1 cellular context compared by ENCODE assay signal in the genomic region with DNA sequence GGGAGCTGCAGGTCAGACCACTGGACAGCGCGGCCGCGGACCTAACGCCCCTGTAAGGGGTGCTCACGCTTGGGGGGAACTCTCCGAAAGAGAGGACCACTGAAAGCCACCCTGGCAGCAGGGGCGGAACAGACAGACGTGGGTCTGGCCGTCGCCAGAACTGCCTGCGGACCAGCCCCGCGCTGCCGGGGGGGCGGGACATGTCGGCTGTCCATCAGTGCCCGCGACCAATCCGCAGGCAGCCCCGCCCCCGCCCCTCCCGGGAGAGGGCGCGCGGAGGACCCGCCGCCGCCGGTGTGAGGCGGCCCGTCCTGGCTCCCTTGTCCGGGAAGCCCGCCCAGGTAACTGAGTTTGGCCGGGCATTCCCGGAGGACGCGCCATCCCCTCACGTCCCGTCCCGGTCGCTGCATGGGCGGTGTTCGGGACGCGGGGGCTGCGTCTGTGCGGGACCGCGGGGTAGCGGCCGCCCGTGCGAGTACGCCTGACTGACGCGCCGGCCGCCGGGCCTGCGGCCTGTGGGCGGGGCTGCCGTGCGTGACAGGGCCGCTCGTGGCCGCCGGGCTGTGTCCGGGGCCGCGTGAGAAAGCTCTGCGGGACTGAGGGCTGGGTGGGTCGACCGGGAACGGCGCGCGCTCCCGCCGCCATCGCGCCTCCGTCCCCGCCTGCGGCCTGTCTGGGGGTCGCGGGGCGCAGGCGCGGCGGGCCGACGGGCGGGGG.
TF ChIP-seq lines count a peak whose summit lies in the region.

No MANE protein-coding gene starts in this region.

TF ChIP-seq in HepG2, 621 proteins besides CTCF, POLR2A, EP300 and RAD21 (continued from another document and continues in another):
- TF ChIP-seq, protein P1, sequence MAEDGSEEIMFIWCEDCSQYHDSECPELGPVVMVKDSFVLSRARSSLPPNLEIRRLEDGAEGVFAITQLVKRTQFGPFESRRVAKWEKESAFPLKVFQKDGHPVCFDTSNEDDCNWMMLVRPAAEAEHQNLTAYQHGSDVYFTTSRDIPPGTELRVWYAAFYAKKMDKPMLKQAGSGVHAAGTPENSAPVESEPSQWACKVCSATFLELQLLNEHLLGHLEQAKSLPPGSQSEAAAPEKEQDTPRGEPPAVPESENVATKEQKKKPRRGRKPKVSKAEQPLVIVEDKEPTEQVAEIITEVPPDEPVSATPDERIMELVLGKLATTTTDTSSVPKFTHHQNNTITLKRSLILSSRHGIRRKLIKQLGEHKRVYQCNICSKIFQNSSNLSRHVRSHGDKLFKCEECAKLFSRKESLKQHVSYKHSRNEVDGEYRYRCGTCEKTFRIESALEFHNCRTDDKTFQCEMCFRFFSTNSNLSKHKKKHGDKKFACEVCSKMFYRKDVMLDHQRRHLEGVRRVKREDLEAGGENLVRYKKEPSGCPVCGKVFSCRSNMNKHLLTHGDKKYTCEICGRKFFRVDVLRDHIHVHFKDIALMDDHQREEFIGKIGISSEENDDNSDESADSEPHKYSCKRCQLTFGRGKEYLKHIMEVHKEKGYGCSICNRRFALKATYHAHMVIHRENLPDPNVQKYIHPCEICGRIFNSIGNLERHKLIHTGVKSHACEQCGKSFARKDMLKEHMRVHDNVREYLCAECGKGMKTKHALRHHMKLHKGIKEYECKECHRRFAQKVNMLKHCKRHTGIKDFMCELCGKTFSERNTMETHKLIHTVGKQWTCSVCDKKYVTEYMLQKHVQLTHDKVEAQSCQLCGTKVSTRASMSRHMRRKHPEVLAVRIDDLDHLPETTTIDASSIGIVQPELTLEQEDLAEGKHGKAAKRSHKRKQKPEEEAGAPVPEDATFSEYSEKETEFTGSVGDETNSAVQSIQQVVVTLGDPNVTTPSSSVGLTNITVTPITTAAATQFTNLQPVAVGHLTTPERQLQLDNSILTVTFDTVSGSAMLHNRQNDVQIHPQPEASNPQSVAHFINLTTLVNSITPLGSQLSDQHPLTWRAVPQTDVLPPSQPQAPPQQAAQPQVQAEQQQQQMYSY (CRISPR knock-in tag; IDR thresholded peaks at IDR 0.05), result peak; percentile 69; the same call in 1 of the 2 replicates
- TF ChIP-seq STAG1 (CRISPR knock-in tag; IDR thresholded peaks at IDR 0.05), result no peak; the same call in 1 of the 2 replicates
- TF ChIP-seq POLR2AphosphoS5 (IDR thresholded peaks at IDR 0.05; ENCODE audit: low read depth, low read length), result peak; percentile 80
- TF ChIP-seq, protein P2, sequence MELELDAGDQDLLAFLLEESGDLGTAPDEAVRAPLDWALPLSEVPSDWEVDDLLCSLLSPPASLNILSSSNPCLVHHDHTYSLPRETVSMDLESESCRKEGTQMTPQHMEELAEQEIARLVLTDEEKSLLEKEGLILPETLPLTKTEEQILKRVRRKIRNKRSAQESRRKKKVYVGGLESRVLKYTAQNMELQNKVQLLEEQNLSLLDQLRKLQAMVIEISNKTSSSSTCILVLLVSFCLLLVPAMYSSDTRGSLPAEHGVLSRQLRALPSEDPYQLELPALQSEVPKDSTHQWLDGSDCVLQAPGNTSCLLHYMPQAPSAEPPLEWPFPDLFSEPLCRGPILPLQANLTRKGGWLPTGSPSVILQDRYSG (CRISPR knock-in tag; IDR thresholded peaks at IDR 0.05), result peak; percentile 97
- no peak for TF ChIP-seq TAF15 (IDR thresholded peaks at IDR 0.05; ENCODE audit: low read depth, low read length, poor library complexity, severe bottlenecking)
- TF ChIP-seq TP53 (CRISPR knock-in tag; conservative IDR thresholded peaks at IDR 0.05), result 0 out of 2 replicates have a peak, but pooled peaks have one; percentile 49
- peak; percentile 31; the same call in 1 of the 2 replicates for TF ChIP-seq ETV5 (CRISPR knock-in tag; IDR thresholded peaks at IDR 0.05; ENCODE audit: borderline replicate concordance)
- 0 out of 2 replicates have a peak, but pooled peaks have one; percentile 19 for TF ChIP-seq BHLHE40 (IDR thresholded peaks at IDR 0.05; ENCODE audit: low read length)
- TF ChIP-seq ZNF264 (CRISPR knock-in tag; IDR thresholded peaks at IDR 0.05), result peak; percentile 49; the same call in 1 of the 2 replicates
- peak; percentile 27; the same call in 1 of the 2 replicates for TF ChIP-seq NCOA2 (CRISPR knock-in tag; IDR thresholded peaks at IDR 0.05)
- TF ChIP-seq ZNF230 (CRISPR knock-in tag; IDR thresholded peaks at IDR 0.05), result no peak; the same call in 1 of the 2 replicates
- TF ChIP-seq, protein P3, sequence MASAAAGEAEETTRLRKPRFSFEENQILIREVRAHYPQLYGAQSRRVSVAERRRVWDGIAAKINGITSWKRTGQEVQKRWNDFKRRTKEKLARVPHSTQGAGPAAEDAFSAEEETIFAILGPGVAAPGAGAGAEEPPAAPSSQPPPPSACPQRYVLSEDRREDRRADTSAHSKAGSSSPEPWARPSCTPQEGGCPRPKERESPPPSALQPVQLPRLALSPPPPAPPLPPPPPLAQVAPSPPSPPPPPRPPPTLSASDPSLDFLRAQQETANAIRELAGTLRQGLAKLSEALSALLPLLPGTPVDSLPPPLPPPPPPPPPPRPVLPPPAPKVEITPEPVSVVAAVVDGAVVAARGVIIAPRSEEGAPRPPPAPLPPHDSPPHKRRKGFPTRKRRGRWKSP (CRISPR knock-in tag; IDR thresholded peaks at IDR 0.05), result no peak; the same call in none of the 2 replicates
- no peak for TF ChIP-seq JUNB (CRISPR knock-in tag; IDR thresholded peaks at IDR 0.05; ENCODE audit: borderline replicate concordance)
- TF ChIP-seq, protein P4, sequence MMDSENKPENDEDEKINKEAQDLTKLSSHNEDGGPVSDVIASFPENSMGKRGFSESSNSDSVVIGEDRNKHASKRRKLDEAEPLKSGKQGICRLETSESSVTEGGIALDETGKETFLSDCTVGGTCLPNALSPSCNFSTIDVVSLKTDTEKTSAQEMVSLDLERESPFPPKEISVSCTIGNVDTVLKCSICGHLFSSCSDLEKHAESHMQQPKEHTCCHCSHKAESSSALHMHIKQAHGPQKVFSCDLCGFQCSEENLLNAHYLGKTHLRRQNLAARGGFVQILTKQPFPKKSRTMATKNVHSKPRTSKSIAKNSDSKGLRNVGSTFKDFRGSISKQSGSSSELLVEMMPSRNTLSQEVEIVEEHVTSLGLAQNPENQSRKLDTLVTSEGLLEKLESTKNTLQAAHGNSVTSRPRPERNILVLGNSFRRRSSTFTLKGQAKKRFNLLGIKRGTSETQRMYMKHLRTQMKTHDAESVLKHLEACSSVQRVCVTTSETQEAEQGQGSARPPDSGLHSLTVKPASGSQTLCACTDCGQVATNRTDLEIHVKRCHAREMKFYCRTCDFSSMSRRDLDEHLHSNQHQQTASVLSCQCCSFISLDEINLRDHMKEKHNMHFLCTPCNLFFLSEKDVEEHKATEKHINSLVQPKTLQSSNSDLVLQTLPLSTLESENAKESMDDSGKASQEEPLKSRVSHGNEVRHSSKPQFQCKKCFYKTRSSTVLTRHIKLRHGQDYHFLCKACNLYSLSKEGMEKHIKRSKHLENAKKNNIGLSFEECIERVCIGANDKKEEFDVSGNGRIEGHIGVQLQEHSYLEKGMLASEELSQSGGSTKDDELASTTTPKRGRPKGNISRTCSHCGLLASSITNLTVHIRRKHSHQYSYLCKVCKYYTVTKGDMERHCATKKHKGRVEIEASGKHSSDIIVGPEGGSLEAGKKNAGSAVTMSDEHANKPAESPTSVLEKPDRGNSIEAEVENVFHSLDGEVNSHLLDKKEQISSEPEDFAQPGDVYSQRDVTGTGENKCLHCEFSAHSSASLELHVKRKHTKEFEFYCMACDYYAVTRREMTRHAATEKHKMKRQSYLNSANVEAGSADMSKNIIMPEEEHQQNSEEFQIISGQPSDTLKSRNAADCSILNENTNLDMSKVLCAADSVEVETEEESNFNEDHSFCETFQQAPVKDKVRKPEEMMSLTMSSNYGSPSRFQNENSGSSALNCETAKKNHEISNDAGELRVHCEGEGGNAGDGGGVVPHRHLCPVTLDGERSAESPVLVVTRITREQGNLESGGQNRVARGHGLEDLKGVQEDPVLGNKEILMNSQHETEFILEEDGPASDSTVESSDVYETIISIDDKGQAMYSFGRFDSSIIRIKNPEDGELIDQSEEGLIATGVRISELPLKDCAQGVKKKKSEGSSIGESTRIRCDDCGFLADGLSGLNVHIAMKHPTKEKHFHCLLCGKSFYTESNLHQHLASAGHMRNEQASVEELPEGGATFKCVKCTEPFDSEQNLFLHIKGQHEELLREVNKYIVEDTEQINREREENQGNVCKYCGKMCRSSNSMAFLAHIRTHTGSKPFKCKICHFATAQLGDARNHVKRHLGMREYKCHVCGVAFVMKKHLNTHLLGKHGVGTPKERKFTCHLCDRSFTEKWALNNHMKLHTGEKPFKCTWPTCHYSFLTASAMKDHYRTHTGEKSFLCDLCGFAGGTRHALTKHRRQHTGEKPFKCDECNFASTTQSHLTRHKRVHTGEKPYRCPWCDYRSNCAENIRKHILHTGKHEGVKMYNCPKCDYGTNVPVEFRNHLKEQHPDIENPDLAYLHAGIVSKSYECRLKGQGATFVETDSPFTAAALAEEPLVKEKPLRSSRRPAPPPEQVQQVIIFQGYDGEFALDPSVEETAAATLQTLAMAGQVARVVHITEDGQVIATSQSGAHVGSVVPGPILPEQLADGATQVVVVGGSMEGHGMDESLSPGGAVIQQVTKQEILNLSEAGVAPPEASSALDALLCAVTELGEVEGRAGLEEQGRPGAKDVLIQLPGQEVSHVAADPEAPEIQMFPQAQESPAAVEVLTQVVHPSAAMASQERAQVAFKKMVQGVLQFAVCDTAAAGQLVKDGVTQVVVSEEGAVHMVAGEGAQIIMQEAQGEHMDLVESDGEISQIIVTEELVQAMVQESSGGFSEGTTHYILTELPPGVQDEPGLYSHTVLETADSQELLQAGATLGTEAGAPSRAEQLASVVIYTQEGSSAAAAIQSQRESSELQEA (CRISPR knock-in tag; IDR thresholded peaks at IDR 0.05; ENCODE audit: not compliant biosample characterization), result peak; percentile 98
- peak; percentile 94 for TF ChIP-seq ZNF333 (CRISPR knock-in tag; IDR thresholded peaks at IDR 0.05; ENCODE audit: borderline replicate concordance)
- TF ChIP-seq, protein P5, sequence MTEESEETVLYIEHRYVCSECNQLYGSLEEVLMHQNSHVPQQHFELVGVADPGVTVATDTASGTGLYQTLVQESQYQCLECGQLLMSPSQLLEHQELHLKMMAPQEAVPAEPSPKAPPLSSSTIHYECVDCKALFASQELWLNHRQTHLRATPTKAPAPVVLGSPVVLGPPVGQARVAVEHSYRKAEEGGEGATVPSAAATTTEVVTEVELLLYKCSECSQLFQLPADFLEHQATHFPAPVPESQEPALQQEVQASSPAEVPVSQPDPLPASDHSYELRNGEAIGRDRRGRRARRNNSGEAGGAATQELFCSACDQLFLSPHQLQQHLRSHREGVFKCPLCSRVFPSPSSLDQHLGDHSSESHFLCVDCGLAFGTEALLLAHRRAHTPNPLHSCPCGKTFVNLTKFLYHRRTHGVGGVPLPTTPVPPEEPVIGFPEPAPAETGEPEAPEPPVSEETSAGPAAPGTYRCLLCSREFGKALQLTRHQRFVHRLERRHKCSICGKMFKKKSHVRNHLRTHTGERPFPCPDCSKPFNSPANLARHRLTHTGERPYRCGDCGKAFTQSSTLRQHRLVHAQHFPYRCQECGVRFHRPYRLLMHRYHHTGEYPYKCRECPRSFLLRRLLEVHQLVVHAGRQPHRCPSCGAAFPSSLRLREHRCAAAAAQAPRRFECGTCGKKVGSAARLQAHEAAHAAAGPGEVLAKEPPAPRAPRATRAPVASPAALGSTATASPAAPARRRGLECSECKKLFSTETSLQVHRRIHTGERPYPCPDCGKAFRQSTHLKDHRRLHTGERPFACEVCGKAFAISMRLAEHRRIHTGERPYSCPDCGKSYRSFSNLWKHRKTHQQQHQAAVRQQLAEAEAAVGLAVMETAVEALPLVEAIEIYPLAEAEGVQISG (CRISPR knock-in tag; IDR thresholded peaks at IDR 0.05), result peak; percentile 76
- TF ChIP-seq SP4 (CRISPR knock-in tag; IDR thresholded peaks at IDR 0.05), result peak; percentile 100
- TF ChIP-seq CC2D1A (CRISPR knock-in tag; IDR thresholded peaks at IDR 0.05), result no peak
- TF ChIP-seq ZFP36L2 (CRISPR knock-in tag; IDR thresholded peaks at IDR 0.05), result peak; percentile 65; the same call in 1 of the 2 replicates
- TF ChIP-seq ZNF777 (CRISPR knock-in tag; IDR thresholded peaks at IDR 0.05), result peak; percentile 96
- peak; percentile 24; the same call in 1 of the 2 replicates for TF ChIP-seq ZBTB38 (CRISPR knock-in tag; IDR thresholded peaks at IDR 0.05)
- peak; percentile 63; the same call in 1 of the 2 replicates for TF ChIP-seq IRF2 (CRISPR knock-in tag; IDR thresholded peaks at IDR 0.05)
- 0 out of 2 replicates have a peak, but pooled peaks have one; percentile 23 for TF ChIP-seq ZNF468 (CRISPR knock-in tag; IDR thresholded peaks at IDR 0.05)
- TF ChIP-seq, protein P6, sequence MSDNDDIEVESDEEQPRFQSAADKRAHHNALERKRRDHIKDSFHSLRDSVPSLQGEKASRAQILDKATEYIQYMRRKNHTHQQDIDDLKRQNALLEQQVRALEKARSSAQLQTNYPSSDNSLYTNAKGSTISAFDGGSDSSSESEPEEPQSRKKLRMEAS (IDR thresholded peaks at IDR 0.05), result peak; percentile 53
- no peak for TF ChIP-seq MBNL3 (CRISPR knock-in tag; conservative IDR thresholded peaks at IDR 0.05)
- no peak; the same call in none of the 2 replicates for TF ChIP-seq JUN (CRISPR knock-in tag; IDR thresholded peaks at IDR 0.05)
- no peak for TF ChIP-seq PHB2 (IDR thresholded peaks at IDR 0.05; ENCODE audit: partially characterized antibody)
- TF ChIP-seq, protein P7, sequence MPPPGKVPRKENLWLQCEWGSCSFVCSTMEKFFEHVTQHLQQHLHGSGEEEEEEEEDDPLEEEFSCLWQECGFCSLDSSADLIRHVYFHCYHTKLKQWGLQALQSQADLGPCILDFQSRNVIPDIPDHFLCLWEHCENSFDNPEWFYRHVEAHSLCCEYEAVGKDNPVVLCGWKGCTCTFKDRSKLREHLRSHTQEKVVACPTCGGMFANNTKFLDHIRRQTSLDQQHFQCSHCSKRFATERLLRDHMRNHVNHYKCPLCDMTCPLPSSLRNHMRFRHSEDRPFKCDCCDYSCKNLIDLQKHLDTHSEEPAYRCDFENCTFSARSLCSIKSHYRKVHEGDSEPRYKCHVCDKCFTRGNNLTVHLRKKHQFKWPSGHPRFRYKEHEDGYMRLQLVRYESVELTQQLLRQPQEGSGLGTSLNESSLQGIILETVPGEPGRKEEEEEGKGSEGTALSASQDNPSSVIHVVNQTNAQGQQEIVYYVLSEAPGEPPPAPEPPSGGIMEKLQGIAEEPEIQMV (CRISPR knock-in tag; IDR thresholded peaks at IDR 0.05; ENCODE audit: low read depth), result peak; percentile 92
- peak; percentile 90 for TF ChIP-seq SNAI1 (CRISPR knock-in tag; IDR thresholded peaks at IDR 0.05; ENCODE audit: borderline replicate concordance)
- TF ChIP-seq, protein P8, sequence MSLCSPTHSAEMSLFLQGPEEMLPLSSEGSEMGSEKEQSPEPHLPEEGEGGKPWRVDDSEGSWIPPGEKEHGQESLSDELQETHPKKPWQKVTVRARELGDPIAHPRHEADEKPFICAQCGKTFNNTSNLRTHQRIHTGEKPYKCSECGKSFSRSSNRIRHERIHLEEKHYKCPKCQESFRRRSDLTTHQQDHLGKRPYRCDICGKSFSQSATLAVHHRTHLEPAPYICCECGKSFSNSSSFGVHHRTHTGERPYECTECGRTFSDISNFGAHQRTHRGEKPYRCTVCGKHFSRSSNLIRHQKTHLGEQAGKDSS (CRISPR knock-in tag; IDR thresholded peaks at IDR 0.05; ENCODE audit: borderline replicate concordance, low read depth), result peak; percentile 43; the same call in 1 of the 2 replicates
- TF ChIP-seq, protein P9, sequence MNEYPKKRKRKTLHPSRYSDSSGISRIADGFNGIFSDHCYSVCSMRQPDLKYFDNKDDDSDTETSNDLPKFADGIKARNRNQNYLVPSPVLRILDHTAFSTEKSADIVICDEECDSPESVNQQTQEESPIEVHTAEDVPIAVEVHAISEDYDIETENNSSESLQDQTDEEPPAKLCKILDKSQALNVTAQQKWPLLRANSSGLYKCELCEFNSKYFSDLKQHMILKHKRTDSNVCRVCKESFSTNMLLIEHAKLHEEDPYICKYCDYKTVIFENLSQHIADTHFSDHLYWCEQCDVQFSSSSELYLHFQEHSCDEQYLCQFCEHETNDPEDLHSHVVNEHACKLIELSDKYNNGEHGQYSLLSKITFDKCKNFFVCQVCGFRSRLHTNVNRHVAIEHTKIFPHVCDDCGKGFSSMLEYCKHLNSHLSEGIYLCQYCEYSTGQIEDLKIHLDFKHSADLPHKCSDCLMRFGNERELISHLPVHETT (CRISPR knock-in tag; conservative IDR thresholded peaks at IDR 0.05), result no peak; the same call in 1 of the 2 replicates
